Comparison of ENCODE assay signal across 8 cellular contexts in genomic region chr16:86740817-86741799, GRCh38.
DNase-seq lines count a peak whose midpoint lies in the region; ATAC-seq, FAIRE-seq and TF ChIP-seq lines count a peak whose summit lies in the region.

No MANE protein-coding gene starts in this region.

- H2AFZ ChIP-seq in endothelial cell of umbilical vein (ENCODE audit: low read depth, low read length): peak overlapping the region; percentile 67

- peaks cover 5 to 20% (median 17%) of the 10 kb centered on the region in 7 donors for H3K4me1 Mint-ChIP-seq in naive thymus-derived CD4-positive, alpha-beta T cell

- peak; percentile 89 for FAIRE-seq in endothelial cell of umbilical vein (lab: Jason Lieb, UNC)

- H3K9ac ChIP-seq in BLaER1 (peak overlapping the region; percentile 18; the same call in 1 of the 2 replicates), endothelial cell of umbilical vein (replicated peaks; ENCODE audit: extremely low read depth, insufficient read depth, low read length) (peak overlapping the region; percentile 78)

- CTCF ChIA-PET in endothelial cell of umbilical vein (lab: Charles Lee): interaction anchor here (0.9 to 1.4 kb wide), 5 partner anchors 20 to 322 kb away, joined by 3 to 6 read pairs (median 4); no protein-coding TSS in a partner anchor
- CTCF ChIA-PET in naive thymus-derived CD4-positive, alpha-beta T cell (lab: Charles Lee): no interaction called here

- peak overlapping the region; percentile 31 to 81 (median 54) for H3K4me3 Mint-ChIP-seq in naive thymus-derived CD4-positive, alpha-beta T cell

- no peaks in the 10 kb centered on the region for H3K79me2 ChIP-seq in endothelial cell of umbilical vein (ENCODE audit: control insufficient read depth, insufficient read depth, low read length)

- TF ChIP-seq CTCF in endothelial cell of umbilical vein (IDR thresholded peaks at IDR 0.05; ENCODE audit: extremely low read depth in 1 of 2, insufficient read depth in 1 of 2, low read depth in 1 of 2, low read length in 2 of 2): no peak

- H3K9me3 ChIP-seq in BLaER1 (no peaks in the 10 kb centered on the region), endothelial cell of umbilical vein (replicated peaks; ENCODE audit: control insufficient read depth, insufficient read depth, low read length) (no peaks in the 10 kb centered on the region)
- no peaks in the 10 kb centered on the region for H3K9me3 ChIP-seq in naive thymus-derived CD4-positive, alpha-beta T cell (ENCODE audit: control insufficient read depth in 2 of 3, low read length in 3 of 3)

- H3K4me3 ChIP-seq in BLaER1 (0 out of 2 replicates have a peak overlapping the region, but pooled peaks have one; percentile 25), endothelial cell of umbilical vein (replicated peaks in 1 of 3; ENCODE audit: insufficient read depth in 1 of 3, low read depth in 1 of 3, low read length in 3 of 3) (peak overlapping the region in 2 of 3 experiments; percentile 15 to 31)
- no peak overlapping the region for H3K4me3 ChIP-seq in naive thymus-derived CD4-positive, alpha-beta T cell (ENCODE audit: low read length)

- no peak for ATAC-seq in naive thymus-derived CD4-positive, alpha-beta T cell
- no peak for ATAC-seq in HG02642 (IDR thresholded peaks at IDR 0.05; ENCODE audit: poor library complexity, unreplicated experiment)

- H3K36me3 ChIP-seq in BLaER1 (no peaks in the 10 kb centered on the region), endothelial cell of umbilical vein (ENCODE audit: control insufficient read depth in 2 of 2, extremely low read depth in 1 of 2, insufficient read depth in 2 of 2, low read length in 2 of 2) (no peaks in the 10 kb centered on the region)
- no peaks in the 10 kb centered on the region for H3K36me3 ChIP-seq in naive thymus-derived CD4-positive, alpha-beta T cell (ENCODE audit: control insufficient read depth in 2 of 3, insufficient read depth in 3 of 3, low read length in 3 of 3)

- BruUV-seq in endothelial cell of umbilical vein (replicated peaks; lab: Mats Ljungman, UMichigan): TSS peak; percentile 88

- H3K27ac Mint-ChIP-seq in naive thymus-derived CD4-positive, alpha-beta T cell: peak overlapping the region in 2 of 9 donors; percentile 67 to 81

- H3K9me1 ChIP-seq in endothelial cell of umbilical vein (replicated peaks; ENCODE audit: control insufficient read depth, extremely low read depth, insufficient read depth, low read length): no peaks in the 10 kb centered on the region

- H3K27me3 Mint-ChIP-seq in naive thymus-derived CD4-positive, alpha-beta T cell: peaks cover 40 to 62% (median 49%) of the 10 kb centered on the region in 5 donors

- H3K27me3 ChIP-seq in BLaER1 (no peaks in the 10 kb centered on the region), endothelial cell of umbilical vein (ENCODE audit: control insufficient read depth in 2 of 2, insufficient read depth in 2 of 2, low read length in 2 of 2) (no peaks in the 10 kb centered on the region)
- H3K27me3 ChIP-seq in naive thymus-derived CD4-positive, alpha-beta T cell (ENCODE audit: control insufficient read depth in 2 of 2, insufficient read depth in 2 of 2, low read length in 2 of 2): peaks cover 0 to 3% of the 10 kb centered on the region in 2 donors

- intact Hi-C loops in endothelial cell of umbilical vein (cut with micrococcal nuclease): loop anchor here (1.0 to 2.0 kb wide), 10 partner anchors 56 to 321 kb away; partner anchors contain the start of gene FOXC2
- intact Hi-C loops in naive thymus-derived CD4-positive, alpha-beta T cell (cut with micrococcal nuclease): no loop called here

- peaks cover 0 to 2% (median 0%) of the 10 kb centered on the region in 11 donors for H3K9me3 Mint-ChIP-seq in naive thymus-derived CD4-positive, alpha-beta T cell

- peak overlapping the region; percentile 77 for H3K4me2 ChIP-seq in BLaER1
- H3K4me2 ChIP-seq in endothelial cell of umbilical vein (ENCODE audit: insufficient read depth, low read length): peak overlapping the region; percentile 63

- peaks cover 0 to 3% (median 0%) of the 10 kb centered on the region in 5 donors for H3K36me3 Mint-ChIP-seq in naive thymus-derived CD4-positive, alpha-beta T cell

- TF ChIP-seq POLR2A in endothelial cell of umbilical vein (IDR thresholded peaks at IDR 0.05; ENCODE audit: low read depth, low read length): peak; percentile 75

- DNase-seq in NCI-H460 (ENCODE audit: extremely low read depth, low read depth) (peak; percentile 37), endothelial cell of umbilical vein (ENCODE audit: low read depth, low spot score) (peak; percentile 92), NCI-H345 (lab: John Stamatoyannopoulos, UW) (no peak), NCI-H524 (lab: John Stamatoyannopoulos, UW) (no peak), NCI-H187 (lab: John Stamatoyannopoulos, UW) (no peak)
- DNase-seq in naive thymus-derived CD4-positive, alpha-beta T cell: peak in 1 of 9 donors; percentile 26

- H3K27ac ChIP-seq in BLaER1 (0 out of 2 replicates have a peak overlapping the region, but pooled peaks have one; percentile 14), endothelial cell of umbilical vein (ENCODE audit: insufficient read depth, low read depth, low read length) (peak overlapping the region; percentile 96)
- H3K27ac ChIP-seq in naive thymus-derived CD4-positive, alpha-beta T cell (ENCODE audit: low read depth, low read length): no peak overlapping the region

- H4K20me1 ChIP-seq in BLaER1: no peaks in the 10 kb centered on the region
- no peaks in the 10 kb centered on the region for H4K20me1 ChIP-seq in endothelial cell of umbilical vein (replicated peaks; ENCODE audit: control insufficient read depth, extremely low read depth, insufficient read depth, low read length)

- dilution Hi-C loops in endothelial cell of umbilical vein (cut with MboI; ENCODE audit: extremely low pct_ligation_motif_present, low sequenced_read_pairs): no loop called here

- H3K4me1 ChIP-seq in BLaER1: peaks cover 30% of the 10 kb centered on the region
- peaks cover 19% of the 10 kb centered on the region for H3K4me1 ChIP-seq in endothelial cell of umbilical vein (ENCODE audit: control insufficient read depth, extremely low read depth, insufficient read depth, low read length)
- no peaks in the 10 kb centered on the region for H3K4me1 ChIP-seq in naive thymus-derived CD4-positive, alpha-beta T cell (ENCODE audit: control insufficient read depth in 2 of 2, insufficient read depth in 2 of 2, low read length in 2 of 2)

- POLR2A ChIA-PET in endothelial cell of umbilical vein (lab: Charles Lee): interaction anchor here (0.6 to 1.1 kb wide), 2 partner anchors 10 to 76 kb away, joined by 3 to 4 read pairs; no protein-coding TSS in a partner anchor
- POLR2A ChIA-PET in naive thymus-derived CD4-positive, alpha-beta T cell (lab: Charles Lee): no interaction called here

TF ChIP-seq in endothelial cell of umbilical vein, 7 proteins besides CTCF, POLR2A, EP300 and RAD21:
- TF ChIP-seq JUN (IDR thresholded peaks at IDR 0.05; ENCODE audit: borderline replicate concordance, insufficient read depth, insufficient read length, low read depth): peak; percentile 51
- TF ChIP-seq MYC (IDR thresholded peaks at IDR 0.05; ENCODE audit: low read depth, low read length): no peak
- TF ChIP-seq EZH2 (IDR thresholded peaks at IDR 0.05; ENCODE audit: borderline replicate concordance, low read depth, low read length, severe bottlenecking): no peak
- TF ChIP-seq POLR2AphosphoS5 (IDR thresholded peaks at IDR 0.05; ENCODE audit: insufficient read depth, low read depth, low read length): peak; percentile 76
- TF ChIP-seq GATA2 (IDR thresholded peaks at IDR 0.05; ENCODE audit: insufficient read depth, insufficient read length, low read depth, low read length): no peak
- peak; percentile 61 for TF ChIP-seq FOS (IDR thresholded peaks at IDR 0.05; ENCODE audit: borderline replicate concordance, insufficient read depth, low read length)
- TF ChIP-seq MAX (IDR thresholded peaks at IDR 0.05; ENCODE audit: insufficient read depth, insufficient read length): peak; percentile 3
TF ChIP-seq in endothelial cell of umbilical vein: peak in this region for 4.

Comparison
In these comparisons a context has a peak if more than half of its experiments do, and no peak if none do; other contexts are left out.
1. DNase-seq: peak in NCI-H460 (single experiment) and endothelial cell of umbilical vein (single experiment); none in NCI-H345 (single experiment), NCI-H524 (0 of 2) and NCI-H187 (0 of 2).